In the genomic region with DNA sequence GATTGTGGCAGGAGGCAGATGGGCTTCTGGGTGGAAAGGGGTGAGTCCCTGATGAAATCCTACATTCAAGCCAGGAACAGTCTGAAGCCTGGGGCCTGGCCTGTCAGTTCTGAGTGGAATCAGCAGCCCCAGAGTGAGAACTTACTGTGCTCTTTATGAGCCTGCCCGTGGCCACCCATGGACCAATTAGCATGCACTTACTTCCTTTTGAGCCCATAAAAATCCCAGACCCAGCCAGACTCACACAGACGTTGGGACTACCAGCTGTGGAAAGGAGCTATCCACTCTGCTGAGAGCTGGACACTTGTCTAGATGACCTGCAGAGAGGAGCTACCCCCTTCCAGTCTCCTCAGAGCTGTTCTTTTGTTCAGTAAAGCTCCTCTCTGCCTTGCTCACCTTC, we compare ENCODE assay signal across 31 cellular contexts.
"Had no signal": no experiment of that assay in that cellular context is flagged by ENCODE, and none has a peak within 500 bp of the region (broad histone marks: within the 10 kb centered on the region; RNA-seq: fewer than 3 reads in every experiment).

No MANE protein-coding gene starts in this region.

- H3K36me3 ChIP-seq: ovary, transverse colon had no signal

- H3K4me3 Mint-ChIP-seq: mesothelial cell of epicardium; naive B cell; natural killer cell; neural crest cell; stimulated activated naive B cell treated with anti-CD40 and anti-IgM and Interleukin-4, amounts not matched to agents 10 μg/mL and 1 μg/mL and 100 μg/mL, for 72 hours had no signal

- H3K4me1 ChIP-seq: heart right ventricle, left lung, lower lobe of right lung, stomach, testis, thyroid gland, transverse colon, upper lobe of left lung, vagina had no signal

- H3K27me3 Mint-ChIP-seq: naive B cell; progenitor cell of endocrine pancreas; stimulated activated naive B cell treated with anti-CD40 and anti-IgM and Interleukin-4, amounts not matched to agents 10 μg/mL and 1 μg/mL and 100 μg/mL, for 72 hours had no signal

- DNase-seq: heart right ventricle; left colon; left lung; lower lobe of right lung; mammary epithelial cell; mesendoderm; naive B cell; natural killer cell; occipital lobe; ovary; retina; right cardiac atrium; stimulated activated CD4-positive, alpha-beta T cell treated with anti-CD3 and anti-CD28 coated beads, Interleukin-12 subunit alpha, Interleukin-12 subunit beta, amount 100 ng/mL, for 4 hours; stimulated activated CD4-positive, alpha-beta T cell treated with anti-CD3 and anti-CD28 coated beads, Interleukin-15, amount 100 ng/mL, for 24 hours; stimulated activated CD4-positive, alpha-beta T cell treated with anti-CD3 and anti-CD28 coated beads, Interleukin-2, amount 100 ng/mL, for 24 hours; stimulated activated CD4-positive, alpha-beta T cell treated with anti-CD3 and anti-CD28 coated beads, Interleukin-4, amount 100 ng/mL, for 1 hour; stimulated activated naive B cell treated with anti-CD40 and anti-IgM and Interleukin-4, amounts not matched to agents 10 μg/mL and 1 μg/mL and 100 μg/mL, for 72 hours; stimulated activated naive CD8-positive, alpha-beta T cell treated with anti-CD3 and anti-CD28 coated beads, Interleukin-15, Interleukin-2, amounts not matched to agents 100 U/mL and 50 U/mL, for 24 hours; stomach; testis; thyroid gland; transverse colon had no signal

- H3K27me3 ChIP-seq: heart right ventricle, hepatocyte, left lung, neutrophil, ovary, stomach, testis, thyroid gland, transverse colon, upper lobe of left lung, vagina had no signal

- H2AFZ ChIP-seq: hepatocyte had no signal

- H3K9me3 ChIP-seq: neutrophil, testis, thyroid gland, transverse colon, upper lobe of left lung, vagina had no signal

- H3K4me3 ChIP-seq: heart right ventricle, hepatocyte, left lung, lower lobe of right lung, ovary, skin epidermis, stomach, testis, thyroid gland, transverse colon, upper lobe of left lung, vagina had no signal

- H3K4me1 Mint-ChIP-seq: mesothelial cell of epicardium; neural crest cell; stimulated activated naive B cell treated with anti-CD40 and anti-IgM and Interleukin-4, amounts not matched to agents 10 μg/mL and 1 μg/mL and 100 μg/mL, for 72 hours had no signal

- H3K4me2 ChIP-seq: hepatocyte had no signal

- H3K27ac ChIP-seq: heart right ventricle, hepatocyte, left lung, lower lobe of right lung, neutrophil, ovary, skin epidermis, stomach, testis, thyroid gland, transverse colon, upper lobe of left lung, vagina had no signal

- ATAC-seq: left colon; left lung; lower lobe of right lung; natural killer cell; sciatic nerve; stimulated activated naive B cell treated with anti-CD40 and anti-IgM and Interleukin-4, amounts not matched to agents 10 μg/mL and 1 μg/mL and 100 μg/mL, for 72 hours; stimulated activated naive CD8-positive, alpha-beta T cell treated with anti-CD3 and anti-CD28 coated beads, Interleukin-15, Interleukin-2, amounts not matched to agents 100 U/mL and 50 U/mL, for 24 hours had no signal

- H3K27ac Mint-ChIP-seq: mesothelial cell of epicardium; natural killer cell; progenitor cell of endocrine pancreas; stimulated activated naive B cell treated with anti-CD40 and anti-IgM and Interleukin-4, amounts not matched to agents 10 μg/mL and 1 μg/mL and 100 μg/mL, for 72 hours had no signal
